Comparison of ENCODE assay signal across 8 cellular contexts in genomic region chr13:110108348-110109139, GRCh38.
A peak's percentile ranks its signal among the peaks of the same experiment; 100 is the strongest.
DNase-seq lines count a peak whose midpoint lies in the region; FAIRE-seq and TF ChIP-seq lines count a peak whose summit lies in the region.

No MANE protein-coding gene starts in this region.

- no peaks in the 10 kb centered on the region for H3K9me3 ChIP-seq in breast epithelium
- H3K9me3 ChIP-seq in kidney (ENCODE audit: control insufficient read depth in 1 of 2, low read length in 2 of 2): no peaks in the 10 kb centered on the region

- H3K27ac ChIP-seq in breast epithelium: no peak overlapping the region
- H3K27ac ChIP-seq in kidney (ENCODE audit: low read depth in 2 of 2, low read length in 2 of 2): no peak overlapping the region
- H3K27ac ChIP-seq in substantia nigra (ENCODE audit: low read depth, low read length, poor library complexity, severe bottlenecking): no peak overlapping the region

- H3K27me3 ChIP-seq in H7 (ENCODE audit: control insufficient read depth, insufficient read depth, low read length): no peaks in the 10 kb centered on the region
- no peaks in the 10 kb centered on the region for H3K27me3 ChIP-seq in breast epithelium

- H3K4me1 ChIP-seq in breast epithelium (no peaks in the 10 kb centered on the region), kidney (ENCODE audit: control insufficient read depth in 1 of 2, insufficient read depth in 1 of 2, low read depth in 1 of 2, low read length in 2 of 2) (no peaks in the 10 kb centered on the region)

- DNase-seq in AG08396 (ENCODE audit: low spot score) (peak; percentile 89), H7 (peak; percentile 85), NCI-H526 (lab: John Stamatoyannopoulos, UW) (peak; percentile 42 to 80), breast epithelium (ENCODE audit: low spot score in 2 of 2) (peak; percentile 74 to 77), kidney (no peak), substantia nigra (lab: John Stamatoyannopoulos, UW) (peak in 39 of 49 donors; percentile 13 to 78 (median 67))
- DNase-seq in stimulated activated CD4-positive, alpha-beta T cell treated with anti-CD3 and anti-CD28 coated beads, Interleukin-4, amount 100 ng/mL, for 1 hour: no peak
- DNase-seq in effector CD4-positive, alpha-beta T cell: no peak

- no peak for TF ChIP-seq POLR2A in breast epithelium (IDR thresholded peaks at IDR 0.05)

- intact Hi-C loops in breast epithelium (cut with DNase I; ENCODE audit: low total_unique reads) (no loop called here), kidney (cut with DNase I) (loop anchor here (10.0 kb wide), 1 partner anchor 1144 kb away; no protein-coding TSS in a partner anchor)

- H3K9ac ChIP-seq in kidney (ENCODE audit: low read length in 2 of 2): no peak overlapping the region

- H3K4me3 ChIP-seq in H7 (ENCODE audit: insufficient read depth, low read depth, low read length): no peak overlapping the region
- H3K4me3 ChIP-seq in breast epithelium: no peak overlapping the region
- H3K4me3 ChIP-seq in kidney (ENCODE audit: low read length in 2 of 2): no peak overlapping the region

- TF ChIP-seq CTCF in breast epithelium (IDR thresholded peaks at IDR 0.05): peak; percentile 22 to 83 (median 74)
- peak; percentile 63 for TF ChIP-seq CTCF in kidney (IDR thresholded peaks at IDR 0.05; ENCODE audit: borderline replicate concordance, extremely low read depth, insufficient read depth)

- FAIRE-seq in kidney (lab: Jason Lieb, UNC): no peak

- H3K36me3 ChIP-seq in H7 (replicated peaks; ENCODE audit: control insufficient read depth, insufficient read depth, low read length) (no peaks in the 10 kb centered on the region), breast epithelium (no peaks in the 10 kb centered on the region), kidney (ENCODE audit: control insufficient read depth in 1 of 2, insufficient read depth in 2 of 2, low read length in 2 of 2) (no peaks in the 10 kb centered on the region)

Comparison
In these comparisons a context has a peak if more than half of its experiments do, and no peak if none do; other contexts are left out.
1. DNase-seq: peak in AG08396 (single experiment), H7 (single experiment), NCI-H526 (2 of 2), breast epithelium (2 of 2) and substantia nigra (39 of 49); none in kidney (single experiment), stimulated activated CD4-positive, alpha-beta T cell treated with anti-CD3 and anti-CD28 coated beads, Interleukin-4, amount 100 ng/mL, for 1 hour (single experiment) and effector CD4-positive, alpha-beta T cell (single experiment).